Comparison of ENCODE assay signal across 9 cellular contexts in genomic region chr2:108587621-108588020, GRCh38. TPM values are rescaled to one million over a fixed set of nuclear protein-coding genes. Genes with fewer than 3 reads are reported as not detected.
DNase-seq lines count a peak whose midpoint lies in the region; ATAC-seq and TF ChIP-seq lines count a peak whose summit lies in the region.
"Had no signal": no experiment of that assay in that cellular context is flagged by ENCODE, and none has a peak within 500 bp of the region (broad histone marks: within the 10 kb centered on the region; RNA-seq: fewer than 3 reads in every experiment).

No MANE protein-coding gene starts in this region.

- H3K4me3 ChIP-seq in colonic mucosa (no peak overlapping the region), urinary bladder (ENCODE audit: low read depth, low read length) (no peak overlapping the region)

- CTCF ChIA-PET in activated CD4-positive, alpha-beta T cell treated with anti-CD3 and anti-CD28 coated beads for 36 hours (lab: Charles Lee) = interaction anchor here (0.6 to 2.2 kb wide), 4 partner anchors 25 to 139 kb away, joined by 3 to 7 read pairs (median 4); no protein-coding TSS in a partner anchor
- CTCF ChIA-PET in activated CD4-positive, alpha-beta T cell treated with anti-CD3 and anti-CD28 coated beads, Interleukin-2, amount 10 ng/mL, durations not matched to agents 7 days and 5 days (lab: Charles Lee) = interaction anchor here (1.0 kb wide), 1 partner anchor 24 kb away, joined by 3 read pairs; no protein-coding TSS in a partner anchor

- no peaks in the 10 kb centered on the region for H3K27me3 Mint-ChIP-seq in activated CD4-positive, alpha-beta T cell treated with anti-CD3 and anti-CD28 coated beads for 36 hours
- H3K27me3 Mint-ChIP-seq in activated CD4-positive, alpha-beta T cell treated with anti-CD3 and anti-CD28 coated beads, Interleukin-2, amount 10 ng/mL, durations not matched to agents 7 days and 5 days = no peaks in the 10 kb centered on the region

- peaks cover 5% of the 10 kb centered on the region for H3K4me1 ChIP-seq in colonic mucosa
- peaks cover 3% of the 10 kb centered on the region for H3K4me1 ChIP-seq in urinary bladder (ENCODE audit: insufficient read depth)

- H3K36me3 ChIP-seq in colonic mucosa (no peaks in the 10 kb centered on the region), urinary bladder (ENCODE audit: insufficient read depth) (no peaks in the 10 kb centered on the region)

- no peaks in the 10 kb centered on the region for H3K9me3 Mint-ChIP-seq in activated CD4-positive, alpha-beta T cell treated with anti-CD3 and anti-CD28 coated beads for 36 hours (ENCODE audit: low read depth)
- no peaks in the 10 kb centered on the region for H3K9me3 Mint-ChIP-seq in activated CD4-positive, alpha-beta T cell treated with anti-CD3 and anti-CD28 coated beads, Interleukin-2, amount 10 ng/mL, durations not matched to agents 7 days and 5 days

- H3K4me3 Mint-ChIP-seq in activated CD4-positive, alpha-beta T cell treated with anti-CD3 and anti-CD28 coated beads for 36 hours = no peak overlapping the region
- H3K4me3 Mint-ChIP-seq in activated CD4-positive, alpha-beta T cell treated with anti-CD3 and anti-CD28 coated beads, Interleukin-2, amount 10 ng/mL, durations not matched to agents 7 days and 5 days = no peak overlapping the region

- H3K4me1 Mint-ChIP-seq in activated CD4-positive, alpha-beta T cell treated with anti-CD3 and anti-CD28 coated beads for 36 hours = peaks cover 41% of the 10 kb centered on the region
- H3K4me1 Mint-ChIP-seq in activated CD4-positive, alpha-beta T cell treated with anti-CD3 and anti-CD28 coated beads, Interleukin-2, amount 10 ng/mL, durations not matched to agents 7 days and 5 days = peaks cover 36% of the 10 kb centered on the region

- intact Hi-C loops in activated CD4-positive, alpha-beta T cell treated with anti-CD3 and anti-CD28 coated beads for 36 hours (cut with DNase I, micrococcal nuclease) = no loop called here
- intact Hi-C loops in colonic mucosa (cut with DNase I) = loop anchor here (5.0 to 10.0 kb wide), 2 partner anchors 50 to 173 kb away; no protein-coding TSS in a partner anchor

- H3K27ac ChIP-seq in colonic mucosa = peak overlapping the region; percentile 32
- H3K27ac ChIP-seq in urinary bladder (ENCODE audit: low read depth) = peak overlapping the region; percentile 3

- no peak for DNase-seq in activated CD4-positive, alpha-beta T cell treated with anti-CD3 and anti-CD28 coated beads for 36 hours
- no peak for DNase-seq in activated CD4-positive, alpha-beta T cell treated with anti-CD3 and anti-CD28 coated beads, Interleukin-2, amount 10 ng/mL, durations not matched to agents 7 days and 5 days
- DNase-seq in colonic mucosa = no peak
- peak; percentile 80 to 89 for DNase-seq in lung microvascular endothelial cell (ENCODE audit: low read depth in 2 of 2)
- no peak for DNase-seq in NCI-H345 (lab: John Stamatoyannopoulos, UW)
- DNase-seq in pons (ENCODE audit: low spot score) = no peak
- no peak for DNase-seq in NCI-H2171 treated with DMSO at 0.1 percent for 48 hours (lab: John Stamatoyannopoulos, UW)
- DNase-seq: stimulated activated CD4-positive, alpha-beta T cell treated with anti-CD3 and anti-CD28 coated beads, Interleukin-1b, Interleukin-23, amount 100 ng/mL, for 48 hours had no signal

- ATAC-seq in activated CD4-positive, alpha-beta T cell treated with anti-CD3 and anti-CD28 coated beads for 36 hours = no peak

- H3K27ac Mint-ChIP-seq in activated CD4-positive, alpha-beta T cell treated with anti-CD3 and anti-CD28 coated beads for 36 hours = peak overlapping the region; percentile 27
- no peak overlapping the region for H3K27ac Mint-ChIP-seq in activated CD4-positive, alpha-beta T cell treated with anti-CD3 and anti-CD28 coated beads, Interleukin-2, amount 10 ng/mL, durations not matched to agents 7 days and 5 days

- no peaks in the 10 kb centered on the region for H3K36me3 Mint-ChIP-seq in activated CD4-positive, alpha-beta T cell treated with anti-CD3 and anti-CD28 coated beads for 36 hours (ENCODE audit: low read depth)
- H3K36me3 Mint-ChIP-seq in activated CD4-positive, alpha-beta T cell treated with anti-CD3 and anti-CD28 coated beads, Interleukin-2, amount 10 ng/mL, durations not matched to agents 7 days and 5 days (ENCODE audit: low read depth) = no peaks in the 10 kb centered on the region

- H3K9ac ChIP-seq in colonic mucosa (ENCODE audit: low read depth in 2 of 2, low read length in 2 of 2) = no peak overlapping the region

- TF ChIP-seq CTCF in colonic mucosa (IDR thresholded peaks at IDR 0.05) = no peak

- POLR2A ChIA-PET in activated CD4-positive, alpha-beta T cell treated with anti-CD3 and anti-CD28 coated beads for 36 hours (lab: Charles Lee) = no interaction called here
- POLR2A ChIA-PET in activated CD4-positive, alpha-beta T cell treated with anti-CD3 and anti-CD28 coated beads, Interleukin-2, amount 10 ng/mL, durations not matched to agents 7 days and 5 days (lab: Charles Lee) = no interaction called here

- 48% methylated on average over 6 of the region's 6 CpGs for WGBS in urinary bladder

- no peaks in the 10 kb centered on the region for H3K27me3 ChIP-seq in colonic mucosa

- no peaks in the 10 kb centered on the region for H3K9me3 ChIP-seq in colonic mucosa

RNA-seq across cellular contexts. Expression of gene LIMS1, which starts 53.4 kb away (rescaled TPM):
- 10 to 100 TPM; 47.5 to 70.3 TPM for total RNA-seq in activated CD4-positive, alpha-beta T cell treated with anti-CD3 and anti-CD28 coated beads for 36 hours
- total RNA-seq in activated CD4-positive, alpha-beta T cell treated with anti-CD3 and anti-CD28 coated beads, Interleukin-2, amount 10 ng/mL, durations not matched to agents 7 days and 5 days = 10 to 100 TPM; 57.2 to 63.2 TPM
- total RNA-seq in colonic mucosa (10 to 100 TPM; 34.1 to 50.3 TPM), lung microvascular endothelial cell (211 and 375 TPM in 2 replicates), urinary bladder (94.1 TPM)
- polyA plus RNA-seq in urinary bladder = 45.1 TPM

Comparison
In these comparisons a context has a peak if more than half of its experiments do, and no peak if none do; other contexts are left out.
1. DNase-seq: peak in lung microvascular endothelial cell (2 of 2); none in activated CD4-positive, alpha-beta T cell treated with anti-CD3 and anti-CD28 coated beads for 36 hours (single experiment), activated CD4-positive, alpha-beta T cell treated with anti-CD3 and anti-CD28 coated beads, Interleukin-2, amount 10 ng/mL, durations not matched to agents 7 days and 5 days (single experiment), colonic mucosa (single experiment), NCI-H345 (single experiment), pons (single experiment) and NCI-H2171 treated with DMSO at 0.1 percent for 48 hours (single experiment).